Comparison of ENCODE assay signal across 15 cellular contexts in genomic region chr14:64891173-64891838, GRCh38. TPM values are rescaled to one million over a fixed set of nuclear protein-coding genes. Genes with fewer than 3 reads are reported as not detected.
"Had no signal": no experiment of that assay in that cellular context is flagged by ENCODE, and none has a peak within 500 bp of the region (broad histone marks: within the 10 kb centered on the region; RNA-seq: fewer than 3 reads in every experiment).

No MANE protein-coding gene starts in this region.

- H3K9me3 ChIP-seq: esophagus muscularis mucosa, mucosa of descending colon, neutrophil, testis, upper lobe of right lung had no signal

- H3K4me3 ChIP-seq: esophagus muscularis mucosa, mucosa of descending colon, skin epidermis, testis, upper lobe of right lung had no signal

- H3K4me1 ChIP-seq: esophagus muscularis mucosa, testis, upper lobe of right lung had no signal

- H3K27ac ChIP-seq: esophagus muscularis mucosa, neutrophil, skin epidermis, testis, upper lobe of right lung had no signal

- H3K27me3 ChIP-seq: testis, upper lobe of right lung had no signal

- DNase-seq: activated CD4-positive, alpha-beta T cell treated with anti-CD3 and anti-CD28 coated beads for 1 hour; activated CD4-positive, alpha-beta T cell treated with anti-CD3 and anti-CD28 coated beads, Interleukin-2, amount 50 U/mL, for 48 hours; activated naive CD4-positive, alpha-beta T cell; activated T-cell treated with anti-CD3 and anti-CD28 coated beads, Interleukin-2, amount 50 U/mL, for 48 hours; aorta; testis; upper lobe of right lung had no signal

- H3K36me3 ChIP-seq: esophagus muscularis mucosa, neutrophil, upper lobe of right lung had no signal

RNA-seq across cellular contexts. Expression of gene SPTB, which starts 11.6 kb away (rescaled TPM):
- total RNA-seq: bronchial epithelial cell had no signal
- polyA plus RNA-seq: naive thymus-derived CD8-positive, alpha-beta T cell had no signal

RNA-seq across cellular contexts. Expression of gene GPX2, which starts 51.2 kb away (rescaled TPM):
- total RNA-seq: aorta; esophagus muscularis mucosa; fibroblast of villous mesenchyme; lung microvascular endothelial cell; naive thymus-derived CD8-positive, alpha-beta T cell had no signal
